ENCODE assay signal across 18 cellular contexts in genomic region chr4:1757836-1758235, GRCh38. TPM values are rescaled to one million over a fixed set of nuclear protein-coding genes. Genes with fewer than 3 reads are reported as not detected.
DNase-seq lines count a peak whose midpoint lies in the region; FAIRE-seq and TF ChIP-seq lines count a peak whose summit lies in the region.
"Had no signal": no experiment of that assay in that cellular context is flagged by ENCODE, and none has a peak within 500 bp of the region (broad histone marks: within the 10 kb centered on the region; RNA-seq: fewer than 3 reads in every experiment).

No MANE protein-coding gene starts in this region.

- H3K9me3 ChIP-seq in mammary epithelial cell (replicated peaks; ENCODE audit: insufficient read depth, low read length) (no peaks in the 10 kb centered on the region), breast epithelium (no peaks in the 10 kb centered on the region), H1 (ENCODE audit: insufficient read depth in 2 of 2, low read depth in 1 of 2, low read length in 1 of 2) (no peaks in the 10 kb centered on the region)
- H3K9me3 ChIP-seq: HAP-1 had no signal

- no peak for FAIRE-seq in H1 (lab: Jason Lieb, UNC)
- FAIRE-seq: GM12892, GM19239 had no signal

- POLR2A ChIA-PET in RWPE1 (lab: Yijun Ruan, JAX; ENCODE audit: low non-redundant PET) (no interaction called here), H1 (lab: Charles Lee; ENCODE audit: partially characterized antibody) (interaction anchor here (0.9 to 1.1 kb wide), 2 partner anchors 9 to 11 kb away, joined by 3 read pairs; no protein-coding TSS in a partner anchor)

- H4K20me1 ChIP-seq in mammary epithelial cell (ENCODE audit: insufficient read depth, low read length) (no peaks in the 10 kb centered on the region), H1 (replicated peaks in 1 of 2; ENCODE audit: control insufficient read depth in 1 of 2, insufficient read depth in 2 of 2, low read length in 2 of 2) (no peaks in the 10 kb centered on the region)

- H2BK120ac ChIP-seq in H1 (replicated peaks; ENCODE audit: low read depth, low read length) = no peak overlapping the region

- DNase-seq in mammary epithelial cell (no peak), breast epithelium (ENCODE audit: low spot score in 2 of 2) (no peak), RWPE1 (ENCODE audit: low spot score) (no peak), H1 (ENCODE audit: low read depth in 1 of 2, low spot score in 2 of 2) (no peak), hepatic stellate cell (ENCODE audit: low spot score) (no peak), activated gamma-delta T cell (lab: John Stamatoyannopoulos, UW) (no peak), NCI-H446 (lab: John Stamatoyannopoulos, UW) (no peak)
- DNase-seq: 8988T; ACHN; CD4-positive, alpha-beta memory T cell; DND-41; GDM1; GOT3 had no signal

- H3K4me1 ChIP-seq in mammary epithelial cell (ENCODE audit: insufficient read depth, low read length) = peaks cover 14% of the 10 kb centered on the region
- no peaks in the 10 kb centered on the region for H3K4me1 ChIP-seq in breast epithelium
- peaks cover 0 to 6% (median 2%) of the 10 kb centered on the region in 4 experiments; a peak in 4 of 7 replicates for H3K4me1 ChIP-seq in H1 (replicated peaks in 1 of 4; ENCODE audit: control insufficient read depth in 3 of 4, insufficient read depth in 4 of 4, low read length in 3 of 4)
- H3K4me1 ChIP-seq in urinary bladder (ENCODE audit: insufficient read depth) = no peaks in the 10 kb centered on the region
- H3K4me1 ChIP-seq: HAP-1 had no signal

- H3K36me3 ChIP-seq in mammary epithelial cell (ENCODE audit: insufficient read depth, low read length) (no peaks in the 10 kb centered on the region), breast epithelium (no peaks in the 10 kb centered on the region), H1 (ENCODE audit: control insufficient read depth in 2 of 4, insufficient read depth in 4 of 4, low read length in 3 of 4) (no peaks in the 10 kb centered on the region), urinary bladder (ENCODE audit: insufficient read depth) (no peaks in the 10 kb centered on the region)
- H3K36me3 ChIP-seq: HAP-1 had no signal

- H3K4me3 ChIP-seq in mammary epithelial cell (replicated peaks in 1 of 3; ENCODE audit: insufficient read depth in 1 of 3, low read depth in 2 of 3, low read length in 3 of 3) = no peak overlapping the region
- H3K4me3 ChIP-seq in breast epithelium = no peak overlapping the region
- no peak overlapping the region for H3K4me3 ChIP-seq in H1 (ENCODE audit: extremely low read depth in 1 of 4, insufficient read depth in 2 of 4, low read depth in 3 of 4, low read length in 4 of 4)
- H3K4me3 ChIP-seq in urinary bladder (ENCODE audit: low read depth, low read length) = no peak overlapping the region
- H3K4me3 ChIP-seq: HAP-1 had no signal

- TF ChIP-seq RAD21 in H1 (IDR thresholded peaks at IDR 0.05 in 1 of 2, conservative IDR thresholded peaks at IDR 0.05 in 1 of 2; ENCODE audit: low read depth in 2 of 2, low read length in 2 of 2) = no peak

- no peak overlapping the region for H3K4ac ChIP-seq in H1 (replicated peaks; ENCODE audit: insufficient read length, low read depth, low read length)

- in situ Hi-C loops in mammary epithelial cell (cut with MboI; ENCODE audit: low sequenced_read_pairs in 2 of 2) = no loop called here

- intact Hi-C loops in mammary epithelial cell (cut with micrococcal nuclease) (no loop called here), breast epithelium (cut with DNase I; ENCODE audit: low total_unique reads) (loop anchor here (10.0 kb wide), 1 partner anchor 147 kb away; no protein-coding TSS in a partner anchor)

- H3K18ac ChIP-seq in H1 (ENCODE audit: extremely low read depth, low read length) = no peak overlapping the region

- H3K4me2 ChIP-seq in mammary epithelial cell (ENCODE audit: insufficient read depth, low read depth, low read length) (peak overlapping the region; percentile 56), H1 (ENCODE audit: insufficient read depth in 1 of 2, low read depth in 2 of 2, low read length in 2 of 2) (no peak overlapping the region)

- no peak for TF ChIP-seq EP300 in H1 (IDR thresholded peaks at IDR 0.05; ENCODE audit: borderline replicate concordance in 1 of 2, low read depth in 2 of 2, low read length in 2 of 2)

- H2BK15ac ChIP-seq in H1 (ENCODE audit: low read length) = no peak overlapping the region

- WGBS in mammary epithelial cell (ENCODE audit: low coverage, missing lambda C conversion rate) = 93% methylated on average over 10 of the region's 17 CpGs
- WGBS in H1 (ENCODE audit: extremely low coverage in 1 of 2, insufficient coverage in 1 of 2, insufficient read length in 1 of 2, insufficient replicate concordance in 2 of 2, low coverage in 1 of 2, low lambda C conversion rate in 2 of 2, missing lambda C conversion rate in 1 of 2), 2 experiments = 91% methylated on average over 8 of the region's 17 CpGs; no CpG with 5 or more reads in 1 of the 2 experiments
- 63% methylated on average over 17 of the region's 17 CpGs for WGBS in urinary bladder

- H3K79me2 ChIP-seq in mammary epithelial cell (ENCODE audit: insufficient read depth, low read length) (no peaks in the 10 kb centered on the region), H1 (ENCODE audit: control insufficient read depth in 1 of 2, insufficient read depth in 2 of 2, low read length in 2 of 2) (no peaks in the 10 kb centered on the region)

- no peak overlapping the region for H2AK5ac ChIP-seq in H1 (ENCODE audit: low read depth, low read length)

- 0 out of 2 replicates have a peak overlapping the region, but pooled peaks have one; percentile 27 for H2BK12ac ChIP-seq in H1 (ENCODE audit: low read depth, low read length)

- H4K8ac ChIP-seq in H1 (ENCODE audit: extremely low read depth, insufficient read depth, low read length) = no peak overlapping the region

- dilution Hi-C loops in mammary epithelial cell (cut with HindIII; ENCODE audit: low sequenced_read_pairs) = loop anchor here (5.0 kb wide), 2 partner anchors 69 to 99 kb away; partner anchors contain the start of gene LETM1

- TF ChIP-seq CTCF in mammary epithelial cell (conservative IDR thresholded peaks at IDR 0.05 in 1 of 2, IDR thresholded peaks at IDR 0.05 in 1 of 2; ENCODE audit: extremely low read depth in 1 of 2, insufficient read depth in 1 of 2, low read depth in 1 of 2, low read length in 2 of 2) (no peak), breast epithelium (IDR thresholded peaks at IDR 0.05) (no peak), RWPE1 (conservative IDR thresholded peaks at IDR 0.05; ENCODE audit: low read depth) (no peak), H1 (IDR thresholded peaks at IDR 0.05; ENCODE audit: control extremely low read depth in 1 of 3, insufficient read depth in 1 of 3, low read depth in 1 of 3, low read length in 3 of 3) (no peak)

- H3K27ac ChIP-seq in mammary epithelial cell (ENCODE audit: insufficient read depth, low read depth, low read length) (no peak overlapping the region), breast epithelium (no peak overlapping the region), RWPE1 (peak overlapping the region; percentile 95), H1 (ENCODE audit: low read depth, low read length) (no peak overlapping the region), urinary bladder (ENCODE audit: low read depth) (peak overlapping the region; percentile 76)
- H3K27ac ChIP-seq: C4-2B had no signal

- H4K91ac ChIP-seq in H1 (replicated peaks; ENCODE audit: insufficient read length, low read length) = no peak overlapping the region

- H4K5ac ChIP-seq in H1 (ENCODE audit: insufficient read length, low read depth, low read length) = no peak overlapping the region

- H3K27me3 ChIP-seq in mammary epithelial cell (ENCODE audit: insufficient read depth, low read length) = no peaks in the 10 kb centered on the region
- no peaks in the 10 kb centered on the region for H3K27me3 ChIP-seq in breast epithelium
- H3K27me3 ChIP-seq in H1 (replicated peaks in 1 of 4; ENCODE audit: control insufficient read depth in 3 of 4, extremely low read depth in 1 of 4, insufficient read depth in 3 of 4, low read length in 3 of 4) = no peaks in the 10 kb centered on the region; a peak in 2 of 7 replicates

- no TSS peak for BruUV-seq in mammary epithelial cell (replicated peaks; lab: Mats Ljungman, UMichigan)

- CTCF ChIA-PET in mammary epithelial cell (lab: Charles Lee; ENCODE audit: low non-redundant PET) (no interaction called here), RWPE1 (lab: Yijun Ruan, JAX) (interaction anchor here (0.6 to 1.4 kb wide), 3 partner anchors 8 to 26 kb away, joined by 3 read pairs; no protein-coding TSS in a partner anchor), H1 (lab: Charles Lee; ENCODE audit: partially characterized antibody) (interaction anchor here (52.9 to 71.2 kb wide), 2 partner anchors 7 to 31 kb away, joined by 2507 read pairs; partner anchors contain the start of gene FGFR3)

- TF ChIP-seq POLR2A in breast epithelium (IDR thresholded peaks at IDR 0.05) = no peak
- no peak for TF ChIP-seq POLR2A in H1 (IDR thresholded peaks at IDR 0.05; ENCODE audit: control extremely low read depth in 1 of 2, low read depth in 2 of 2, low read length in 2 of 2)

- H2BK20ac ChIP-seq in H1 (ENCODE audit: low read length) = no peak overlapping the region

- no peak overlapping the region for H3K9ac ChIP-seq in mammary epithelial cell (ENCODE audit: insufficient read depth, low read length)
- no peak overlapping the region for H3K9ac ChIP-seq in H1 (replicated peaks in 1 of 4; ENCODE audit: extremely low read depth in 1 of 4, low read depth in 3 of 4, low read length in 3 of 4)

- no peaks in the 10 kb centered on the region for H3K79me1 ChIP-seq in H1 (ENCODE audit: low read depth, low read length)

- peak overlapping the region; percentile 3 for H2AFZ ChIP-seq in mammary epithelial cell (ENCODE audit: low read depth, low read length)
- no peak overlapping the region for H2AFZ ChIP-seq in H1 (ENCODE audit: low read length)

- no peak overlapping the region for H3K56ac ChIP-seq in H1 (replicated peaks; ENCODE audit: insufficient read length, low read depth, low read length)

- H3K23ac ChIP-seq in H1 (ENCODE audit: insufficient read length) = no peak overlapping the region

- H2BK5ac ChIP-seq in H1 (ENCODE audit: low read depth, low read length) = no peak overlapping the region

- H3K14ac ChIP-seq in H1 (ENCODE audit: insufficient read length) = no peak overlapping the region

- no peaks in the 10 kb centered on the region for H3K23me2 ChIP-seq in H1 (ENCODE audit: low read depth, low read length)

RNA-seq across cellular contexts. Expression of gene FGFR3, which starts 35.3 kb away (rescaled TPM):
- 1 to 10 TPM in 1 of 2 donors, under 1 TPM in 1; 0.67 to 6.2 TPM for total RNA-seq in mammary epithelial cell
- 3.8 TPM for polyA plus RNA-seq in mammary epithelial cell
- 2.1 TPM for polyA minus RNA-seq in mammary epithelial cell
- total RNA-seq in breast epithelium = 1 to 10 TPM in 2 of 3 donors, under 1 TPM in 1; 0.80 to 3.5 (median 2.0) TPM
- total RNA-seq in H1 (2021; fragmentation: NEBNext Ultra II Directional; extraction: Animal tissue kit (Norgen Biotek cat#: 25700)) = 19.5 TPM in 2 replicates
- polyA plus RNA-seq in H1 (2011; rRNA removed) = 9.0 and 18.6 TPM in 2 replicates
- polyA plus RNA-seq in H1 (2011; cell fraction: cytosol; rRNA removed) = 23.3 TPM
- polyA plus RNA-seq in H1 (2011; cell fraction: nucleus; rRNA removed) = 124 TPM
- 17.5 to 23.1 TPM (median 20.3 TPM) in 4 replicates for polyA plus RNA-seq in H1 (2012, experiment 1 of 2)
- 15.8 TPM for polyA plus RNA-seq in H1 (2012, experiment 2 of 2)
- 8.6 TPM for polyA plus RNA-seq in H1 (2013, experiment 1 of 2)
- polyA plus RNA-seq in H1 (2013, experiment 2 of 2) = 8.2 TPM
- 4.2 and 7.4 TPM in 2 replicates for polyA minus RNA-seq in H1 (2011; rRNA and poly(A)+ RNA removed)
- 22.6 TPM for polyA minus RNA-seq in H1 (2011; cell fraction: cytosol; rRNA and poly(A)+ RNA removed)
- 34.9 TPM for polyA minus RNA-seq in H1 (2011; cell fraction: nucleus; rRNA and poly(A)+ RNA removed)
- total RNA-seq in urinary bladder = 26.5 TPM
- 12.3 TPM for polyA plus RNA-seq in urinary bladder
- polyA plus RNA-seq: CD4-positive, alpha-beta memory T cell had no signal

RNA-seq across cellular contexts. Expression of gene TACC3, which starts 36.5 kb away (rescaled TPM):
- total RNA-seq in mammary epithelial cell = 10 to 100 TPM in 1 of 2 donors, 1 to 10 TPM in 1; 2.3 to 73.0 TPM
- 46.9 TPM for polyA plus RNA-seq in mammary epithelial cell
- polyA minus RNA-seq in mammary epithelial cell = 103 TPM
- 1 to 10 TPM; 4.1 to 7.8 (median 4.9) TPM for total RNA-seq in breast epithelium
- total RNA-seq in H1 (2021; fragmentation: NEBNext Ultra II Directional; extraction: Animal tissue kit (Norgen Biotek cat#: 25700)) = 147 and 148 TPM in 2 replicates
- polyA plus RNA-seq in H1 (2011; rRNA removed) = 73.8 and 113 TPM in 2 replicates
- polyA plus RNA-seq in H1 (2011; cell fraction: cytosol; rRNA removed) = 93.2 TPM
- 159 TPM for polyA plus RNA-seq in H1 (2011; cell fraction: nucleus; rRNA removed)
- polyA plus RNA-seq in H1 (2012, experiment 1 of 2) = 127 to 150 TPM (median 147 TPM) in 4 replicates
- polyA plus RNA-seq in H1 (2012, experiment 2 of 2) = 102 TPM
- polyA plus RNA-seq in H1 (2013, experiment 1 of 2) = 103 TPM
- 92.2 TPM for polyA plus RNA-seq in H1 (2013, experiment 2 of 2)
- 22.0 and 36.9 TPM in 2 replicates for polyA minus RNA-seq in H1 (2011; rRNA and poly(A)+ RNA removed)
- polyA minus RNA-seq in H1 (2011; cell fraction: cytosol; rRNA and poly(A)+ RNA removed) = 57.8 TPM
- polyA minus RNA-seq in H1 (2011; cell fraction: nucleus; rRNA and poly(A)+ RNA removed) = 46.0 TPM
- total RNA-seq in urinary bladder = 8.9 TPM
- polyA plus RNA-seq in urinary bladder = 5.5 TPM

RNA-seq across cellular contexts. Expression of gene TMEM129, which starts 36.7 kb away (rescaled TPM):
- total RNA-seq in mammary epithelial cell (10 to 100 TPM; 31.7 to 52.7 TPM), breast epithelium (10 to 100 TPM; 40.5 to 47.3 (median 41.6) TPM), urinary bladder (18.5 TPM)
- polyA plus RNA-seq in mammary epithelial cell (21.5 TPM), H1 (2011; rRNA removed) (58.7 and 89.1 TPM in 2 replicates), urinary bladder (64.8 TPM)
- 15.1 TPM for polyA minus RNA-seq in mammary epithelial cell
- 28.5 and 31.5 TPM in 2 replicates for total RNA-seq in H1 (2021; fragmentation: NEBNext Ultra II Directional; extraction: Animal tissue kit (Norgen Biotek cat#: 25700))
- polyA plus RNA-seq in H1 (2011; cell fraction: cytosol; rRNA removed) = 56.3 TPM
- polyA plus RNA-seq in H1 (2011; cell fraction: nucleus; rRNA removed) = 148 TPM
- polyA plus RNA-seq in H1 (2012, experiment 1 of 2) = 20.4 to 36.0 TPM (median 32.1 TPM) in 4 replicates
- 25.8 TPM for polyA plus RNA-seq in H1 (2012, experiment 2 of 2)
- polyA plus RNA-seq in H1 (2013, experiment 1 of 2) = 24.7 TPM
- polyA plus RNA-seq in H1 (2013, experiment 2 of 2) = 26.9 TPM
- 16.4 and 19.6 TPM in 2 replicates for polyA minus RNA-seq in H1 (2011; rRNA and poly(A)+ RNA removed)
- polyA minus RNA-seq in H1 (2011; cell fraction: cytosol; rRNA and poly(A)+ RNA removed) = 25.7 TPM
- 30.7 TPM for polyA minus RNA-seq in H1 (2011; cell fraction: nucleus; rRNA and poly(A)+ RNA removed)

RNA-seq across cellular contexts. Expression of gene SLBP, which starts 45.7 kb away (rescaled TPM):
- total RNA-seq in mammary epithelial cell = 10 to 100 TPM; 38.0 to 55.7 TPM
- 71.1 TPM for polyA plus RNA-seq in mammary epithelial cell
- polyA minus RNA-seq in mammary epithelial cell = 46.8 TPM
- total RNA-seq in breast epithelium = 10 to 100 TPM; 45.1 to 52.0 (median 45.6) TPM
- total RNA-seq in H1 (2021; fragmentation: NEBNext Ultra II Directional; extraction: Animal tissue kit (Norgen Biotek cat#: 25700)) = 45.1 and 49.0 TPM in 2 replicates
- polyA plus RNA-seq in H1 (2011; rRNA removed) = 24.6 and 44.1 TPM in 2 replicates
- polyA plus RNA-seq in H1 (2011; cell fraction: cytosol; rRNA removed) = 41.5 TPM
- polyA plus RNA-seq in H1 (2011; cell fraction: nucleus; rRNA removed) = 18.5 TPM
- polyA plus RNA-seq in H1 (2012, experiment 1 of 2) = 36.4 to 63.8 TPM (median 38.7 TPM) in 4 replicates
- 16.6 TPM for polyA plus RNA-seq in H1 (2012, experiment 2 of 2)
- polyA plus RNA-seq in H1 (2013, experiment 1 of 2) = 38.1 TPM
- polyA plus RNA-seq in H1 (2013, experiment 2 of 2) = 38.5 TPM
- 19.4 and 22.8 TPM in 2 replicates for polyA minus RNA-seq in H1 (2011; rRNA and poly(A)+ RNA removed)
- polyA minus RNA-seq in H1 (2011; cell fraction: cytosol; rRNA and poly(A)+ RNA removed) = 29.6 TPM
- 13.3 TPM for polyA minus RNA-seq in H1 (2011; cell fraction: nucleus; rRNA and poly(A)+ RNA removed)
- 32.3 TPM for total RNA-seq in urinary bladder
- 41.0 TPM for polyA plus RNA-seq in urinary bladder

Comparison
In these comparisons a context has a peak if more than half of its experiments do, and no peak if none do; other contexts are left out.
1. H3K27ac ChIP-seq: peak in RWPE1 (single experiment) and urinary bladder (single experiment); none in mammary epithelial cell (single experiment), breast epithelium (0 of 2) and H1 (single experiment).